ENCODE assay signal across 14 cellular contexts in genomic region chr13:87889241-87889640, GRCh38.
DNase-seq lines count a peak whose midpoint lies in the region; ATAC-seq lines count a peak whose summit lies in the region.
"Had no signal": no experiment of that assay in that cellular context is flagged by ENCODE, and none has a peak within 500 bp of the region (broad histone marks: within the 10 kb centered on the region; RNA-seq: fewer than 3 reads in every experiment).

No MANE protein-coding gene starts in this region.

- ATAC-seq in HG03095 (IDR thresholded peaks at IDR 0.05; ENCODE audit: unreplicated experiment) (no peak), GM21390 (IDR thresholded peaks at IDR 0.05; ENCODE audit: unreplicated experiment) (no peak)
- ATAC-seq: SK-N-SH treated with all-trans-retinoic acid at 6 μM for 48 hours had no signal

- DNase-seq in DMS153 treated with DMSO at 0.1 percent for 48 hours (lab: John Stamatoyannopoulos, UW; ENCODE audit: unreplicated experiment) (peak; percentile 39), NCI-H1092 treated with DMSO at 0.1 percent for 48 hours (lab: John Stamatoyannopoulos, UW) (peak; percentile 92), NCI-H1930 (lab: John Stamatoyannopoulos, UW) (peak; percentile 63 to 72), NCI-H748 treated with DMSO at 0.1 percent for 48 hours (lab: John Stamatoyannopoulos, UW) (peak; percentile 96), SKM-1 treated with dmso at 0.1 percent for 144 hours (lab: John Stamatoyannopoulos, UW; ENCODE audit: unreplicated experiment) (no peak), AML-193 (lab: John Stamatoyannopoulos, UW) (no peak)
- DNase-seq: CD4-positive, CD25-positive, alpha-beta regulatory T cell; H9; NCI-H2107; NCI-H524; T-helper 2 cell had no signal

Comparison
In these comparisons a context has a peak if more than half of its experiments do, and no peak if none do; other contexts are left out.
1. DNase-seq: peak in DMS153 treated with DMSO at 0.1 percent for 48 hours (single experiment), NCI-H1092 treated with DMSO at 0.1 percent for 48 hours (single experiment), NCI-H1930 (2 of 2) and NCI-H748 treated with DMSO at 0.1 percent for 48 hours (single experiment); none in SKM-1 treated with dmso at 0.1 percent for 144 hours (single experiment) and AML-193 (0 of 2).